16 cellular contexts compared by ENCODE assay signal in the genomic region with DNA sequence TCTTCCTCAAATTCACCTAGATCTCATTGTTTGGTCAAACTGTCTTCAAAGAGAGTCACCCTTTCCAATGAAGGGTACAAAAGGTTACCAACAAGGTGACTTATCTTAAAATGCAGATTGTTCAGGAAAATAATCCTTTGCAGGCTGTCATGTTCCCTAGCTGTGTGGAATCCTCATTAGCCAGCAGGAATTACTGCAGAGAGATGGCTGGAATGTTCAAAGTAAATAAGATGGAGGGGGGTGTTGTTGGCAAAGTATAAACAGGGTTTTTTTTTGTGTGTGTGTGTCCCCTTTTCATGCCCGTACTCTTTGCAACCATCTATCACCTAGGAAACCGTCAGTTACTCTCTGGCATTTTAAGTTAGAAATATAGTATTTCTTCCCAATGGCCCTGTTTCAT. TPM values are rescaled to one million over a fixed set of nuclear protein-coding genes. Genes with fewer than 3 reads are reported as not detected.
DNase-seq lines count a peak whose midpoint lies in the region; ATAC-seq and TF ChIP-seq lines count a peak whose summit lies in the region.
"Had no signal": no experiment of that assay in that cellular context is flagged by ENCODE, and none has a peak within 500 bp of the region (broad histone marks: within the 10 kb centered on the region; RNA-seq: fewer than 3 reads in every experiment).

No MANE protein-coding gene starts in this region.

- H3K27me3 Mint-ChIP-seq in activated naive CD4-positive, alpha-beta T cell treated with anti-CD3 and anti-CD28 coated beads, Interleukin-2, amount 50 U/mL, for 24 hours = no peaks in the 10 kb centered on the region
- no peaks in the 10 kb centered on the region for H3K27me3 Mint-ChIP-seq in activated naive CD4-positive, alpha-beta T cell treated with anti-CD3 and anti-CD28 coated beads for 36 hours (ENCODE audit: low read depth)
- H3K27me3 Mint-ChIP-seq in activated CD4-positive, alpha-beta memory T cell treated with anti-CD3 and anti-CD28 coated beads for 36 hours = no peaks in the 10 kb centered on the region
- no peaks in the 10 kb centered on the region for H3K27me3 Mint-ChIP-seq in stimulated activated naive B cell treated with anti-CD40 and anti-IgM and Interleukin-4, amounts not matched to agents 10 μg/mL and 1 μg/mL and 100 μg/mL, for 72 hours
- H3K27me3 Mint-ChIP-seq: activated naive CD8-positive, alpha-beta T cell; naive thymus-derived CD4-positive, alpha-beta T cell had no signal

- peak overlapping the region; percentile 59 for H3K27ac Mint-ChIP-seq in activated naive CD4-positive, alpha-beta T cell treated with anti-CD3 and anti-CD28 coated beads, Interleukin-2, amount 50 U/mL, for 24 hours
- no peak overlapping the region for H3K27ac Mint-ChIP-seq in activated naive CD4-positive, alpha-beta T cell treated with anti-CD3 and anti-CD28 coated beads for 36 hours
- peak overlapping the region; percentile 46 for H3K27ac Mint-ChIP-seq in activated CD4-positive, alpha-beta memory T cell treated with anti-CD3 and anti-CD28 coated beads for 36 hours
- H3K27ac Mint-ChIP-seq in stimulated activated naive B cell treated with anti-CD40 and anti-IgM and Interleukin-4, amounts not matched to agents 10 μg/mL and 1 μg/mL and 100 μg/mL, for 72 hours = peak overlapping the region; percentile 78
- H3K27ac Mint-ChIP-seq: activated naive CD8-positive, alpha-beta T cell had no signal

- peaks cover 21% of the 10 kb centered on the region for H3K36me3 Mint-ChIP-seq in activated naive CD4-positive, alpha-beta T cell treated with anti-CD3 and anti-CD28 coated beads, Interleukin-2, amount 50 U/mL, for 24 hours
- H3K36me3 Mint-ChIP-seq in activated naive CD4-positive, alpha-beta T cell treated with anti-CD3 and anti-CD28 coated beads for 36 hours (ENCODE audit: low read depth) = peaks cover 2% of the 10 kb centered on the region
- peaks cover 23% of the 10 kb centered on the region for H3K36me3 Mint-ChIP-seq in activated CD4-positive, alpha-beta memory T cell treated with anti-CD3 and anti-CD28 coated beads for 36 hours
- peaks cover 12 to 30% of the 10 kb centered on the region in 2 donors for H3K36me3 Mint-ChIP-seq in stimulated activated naive B cell treated with anti-CD40 and anti-IgM and Interleukin-4, amounts not matched to agents 10 μg/mL and 1 μg/mL and 100 μg/mL, for 72 hours

- CTCF ChIA-PET in activated naive CD4-positive, alpha-beta T cell treated with anti-CD3 and anti-CD28 coated beads for 36 hours (lab: Charles Lee) = no interaction called here
- CTCF ChIA-PET in activated CD4-positive, alpha-beta memory T cell treated with anti-CD3 and anti-CD28 coated beads for 36 hours (lab: Charles Lee) = no interaction called here

- no peak overlapping the region for H3K4me3 ChIP-seq in fibroblast of pulmonary artery (replicated peaks; ENCODE audit: low read depth, low read length)
- H3K4me3 ChIP-seq: lung, SK-N-MC had no signal

- H3K4me3 Mint-ChIP-seq in activated naive CD4-positive, alpha-beta T cell treated with anti-CD3 and anti-CD28 coated beads, Interleukin-2, amount 50 U/mL, for 24 hours = no peak overlapping the region
- H3K4me3 Mint-ChIP-seq in activated naive CD4-positive, alpha-beta T cell treated with anti-CD3 and anti-CD28 coated beads for 36 hours = no peak overlapping the region
- H3K4me3 Mint-ChIP-seq in activated CD4-positive, alpha-beta memory T cell treated with anti-CD3 and anti-CD28 coated beads for 36 hours = no peak overlapping the region
- no peak overlapping the region for H3K4me3 Mint-ChIP-seq in stimulated activated naive B cell treated with anti-CD40 and anti-IgM and Interleukin-4, amounts not matched to agents 10 μg/mL and 1 μg/mL and 100 μg/mL, for 72 hours
- H3K4me3 Mint-ChIP-seq: activated naive CD8-positive, alpha-beta T cell had no signal

- intact Hi-C loops in activated naive CD4-positive, alpha-beta T cell treated with anti-CD3 and anti-CD28 coated beads for 36 hours (cut with micrococcal nuclease) = loop anchor here (2.0 kb wide), 1 partner anchor 27 kb away; no protein-coding TSS in a partner anchor
- intact Hi-C loops in activated CD4-positive, alpha-beta memory T cell treated with anti-CD3 and anti-CD28 coated beads for 36 hours (cut with micrococcal nuclease) = loop anchor here (2.0 kb wide), 4 partner anchors 17 to 187 kb away; no protein-coding TSS in a partner anchor

- H3K4me1 Mint-ChIP-seq in activated naive CD4-positive, alpha-beta T cell treated with anti-CD3 and anti-CD28 coated beads, Interleukin-2, amount 50 U/mL, for 24 hours = peaks cover 61% of the 10 kb centered on the region
- peaks cover 35% of the 10 kb centered on the region for H3K4me1 Mint-ChIP-seq in activated naive CD4-positive, alpha-beta T cell treated with anti-CD3 and anti-CD28 coated beads for 36 hours (ENCODE audit: low read depth)
- peaks cover 68% of the 10 kb centered on the region for H3K4me1 Mint-ChIP-seq in activated CD4-positive, alpha-beta memory T cell treated with anti-CD3 and anti-CD28 coated beads for 36 hours (ENCODE audit: low read depth)
- H3K4me1 Mint-ChIP-seq in stimulated activated naive B cell treated with anti-CD40 and anti-IgM and Interleukin-4, amounts not matched to agents 10 μg/mL and 1 μg/mL and 100 μg/mL, for 72 hours = peaks cover 29 to 47% of the 10 kb centered on the region in 2 donors

- no peak for ATAC-seq in stimulated activated naive B cell treated with anti-CD40 and anti-IgM and Interleukin-4, amounts not matched to agents 10 μg/mL and 1 μg/mL and 100 μg/mL, for 72 hours (replicated peaks)
- no peak for ATAC-seq in HG02588 (IDR thresholded peaks at IDR 0.05; ENCODE audit: unreplicated experiment)

- POLR2A ChIA-PET in activated CD4-positive, alpha-beta memory T cell treated with anti-CD3 and anti-CD28 coated beads for 36 hours (lab: Charles Lee) = interaction anchor here (0.6 to 1.1 kb wide), 3 partner anchors 9 to 151 kb away, joined by 3 to 8 read pairs (median 5); no protein-coding TSS in a partner anchor

- no peaks in the 10 kb centered on the region for H3K9me3 Mint-ChIP-seq in activated naive CD4-positive, alpha-beta T cell treated with anti-CD3 and anti-CD28 coated beads, Interleukin-2, amount 50 U/mL, for 24 hours
- H3K9me3 Mint-ChIP-seq in activated naive CD4-positive, alpha-beta T cell treated with anti-CD3 and anti-CD28 coated beads for 36 hours = peaks cover 2% of the 10 kb centered on the region
- no peaks in the 10 kb centered on the region for H3K9me3 Mint-ChIP-seq in activated CD4-positive, alpha-beta memory T cell treated with anti-CD3 and anti-CD28 coated beads for 36 hours
- no peaks in the 10 kb centered on the region for H3K9me3 Mint-ChIP-seq in stimulated activated naive B cell treated with anti-CD40 and anti-IgM and Interleukin-4, amounts not matched to agents 10 μg/mL and 1 μg/mL and 100 μg/mL, for 72 hours

- DNase-seq in activated naive CD4-positive, alpha-beta T cell treated with anti-CD3 and anti-CD28 coated beads for 36 hours = no peak
- DNase-seq in activated CD4-positive, alpha-beta memory T cell treated with anti-CD3 and anti-CD28 coated beads for 36 hours = no peak
- peak; percentile 8 for DNase-seq in fibroblast of pulmonary artery (ENCODE audit: low read depth)
- no peak for DNase-seq in stimulated activated naive B cell treated with anti-CD40 and anti-IgM and Interleukin-4, amounts not matched to agents 10 μg/mL and 1 μg/mL and 100 μg/mL, for 72 hours
- DNase-seq in activated gamma-delta T cell treated with Interleukin-2 at 50 U/mL for 16 hours = no peak
- DNase-seq in NCI-H2029 treated with DMSO at 0.1 percent for 48 hours (lab: John Stamatoyannopoulos, UW) = no peak
- DNase-seq: EL; foreskin melanocyte; naive thymus-derived CD4-positive, alpha-beta T cell; NCI-H2081; NCI-H524 treated with DMSO at 0.1 percent for 48 hours had no signal

- TF ChIP-seq CTCF in fibroblast of pulmonary artery (IDR thresholded peaks at IDR 0.05; ENCODE audit: low read length, missing control alignments) = no peak

RNA-seq across cellular contexts. Expression of a gene that starts 6.5 kb away (rescaled TPM):
- total RNA-seq in activated naive CD4-positive, alpha-beta T cell treated with anti-CD3 and anti-CD28 coated beads for 36 hours = 10 to 100 TPM; 17.5 to 18.8 TPM
- total RNA-seq in activated CD4-positive, alpha-beta memory T cell treated with anti-CD3 and anti-CD28 coated beads for 36 hours = 10 to 100 TPM; 26.6 to 31.5 TPM
